In the genomic region with DNA sequence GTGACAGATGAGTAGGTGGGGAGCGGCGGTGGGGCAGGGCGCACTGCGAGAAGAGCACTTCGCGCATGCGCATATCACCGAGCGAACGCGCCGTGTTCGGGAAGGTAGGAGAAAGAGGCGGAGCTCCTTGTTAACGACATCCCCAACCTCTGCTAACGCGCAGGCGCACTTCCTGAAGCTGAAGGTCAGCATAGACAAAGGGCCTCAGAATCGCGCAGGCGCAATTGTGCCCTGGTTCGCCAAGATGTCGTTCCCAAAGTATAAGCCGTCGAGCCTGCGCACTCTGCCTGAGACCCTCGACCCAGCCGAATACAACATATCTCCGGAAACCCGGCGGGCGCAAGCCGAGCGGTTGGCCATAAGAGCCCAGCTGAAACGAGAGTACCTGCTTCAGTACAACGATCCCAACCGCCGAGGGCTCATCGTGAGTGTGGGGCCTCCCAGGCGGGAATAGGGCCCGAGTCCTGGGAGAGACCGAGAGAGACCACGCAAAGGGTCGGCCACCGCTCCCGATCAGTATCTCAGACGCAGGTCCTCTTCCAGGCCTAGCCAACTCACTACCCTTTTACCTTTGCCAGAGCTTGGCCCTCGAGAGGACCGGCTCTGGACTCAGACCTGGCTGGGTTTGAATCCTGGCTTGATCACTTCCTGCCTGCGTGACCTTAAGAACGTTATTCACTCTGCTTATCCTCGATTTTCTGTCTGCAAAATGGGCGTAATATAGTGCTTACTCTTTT, we compare ENCODE assay signal across 8 cellular contexts. TPM values are rescaled to one million over a fixed set of nuclear protein-coding genes. Genes with fewer than 3 reads are reported as not detected.
DNase-seq lines count a peak whose midpoint lies in the region; ATAC-seq and TF ChIP-seq lines count a peak whose summit lies in the region.

Gene NDUFB4 (plus strand): TSS at position 221 of the 737 bp plus-strand sequence. CDS start 24 bp downstream, at position 245.

- H3K9me3 ChIP-seq in BLaER1: no peaks in the 10 kb centered on the region

- H3K4me1 ChIP-seq in BLaER1: peaks cover 28% of the 10 kb centered on the region

- H3K4me3 ChIP-seq in BLaER1 (peak within 1 kb of the TSS; percentile 86), coronary artery (peak within 1 kb of the TSS; percentile 82)

- no peaks in the 10 kb centered on the region for H3K9me3 Mint-ChIP-seq in activated CD4-positive, alpha-beta T cell treated with anti-CD3 and anti-CD28 coated beads, Interleukin-2, amount 10 ng/mL, durations not matched to agents 7 days and 5 days

- no peak for TF ChIP-seq CTCF in coronary artery (IDR thresholded peaks at IDR 0.05)

- peaks cover 7% of the 10 kb centered on the region for H3K36me3 Mint-ChIP-seq in activated CD4-positive, alpha-beta T cell treated with anti-CD3 and anti-CD28 coated beads, Interleukin-2, amount 10 ng/mL, durations not matched to agents 7 days and 5 days (ENCODE audit: low read depth)

- H3K36me3 ChIP-seq in BLaER1: peaks cover 37% of the 10 kb centered on the region

- peaks cover 42% of the 10 kb centered on the region for H4K20me1 ChIP-seq in BLaER1

- peaks cover 11% of the 10 kb centered on the region for H3K4me1 Mint-ChIP-seq in activated CD4-positive, alpha-beta T cell treated with anti-CD3 and anti-CD28 coated beads, Interleukin-2, amount 10 ng/mL, durations not matched to agents 7 days and 5 days

- H3K4me3 Mint-ChIP-seq in activated CD4-positive, alpha-beta T cell treated with anti-CD3 and anti-CD28 coated beads, Interleukin-2, amount 10 ng/mL, durations not matched to agents 7 days and 5 days: peak within 1 kb of the TSS; percentile 87

- H3K27me3 ChIP-seq in BLaER1: no peaks in the 10 kb centered on the region
- no peaks in the 10 kb centered on the region for H3K27me3 ChIP-seq in layer of hippocampus (ENCODE audit: control insufficient read depth, insufficient read depth, low read length)

- H3K27ac Mint-ChIP-seq in activated CD4-positive, alpha-beta T cell treated with anti-CD3 and anti-CD28 coated beads, Interleukin-2, amount 10 ng/mL, durations not matched to agents 7 days and 5 days: peak within 1 kb of the TSS; percentile 95

- DNase-seq in NCI-H69 (lab: John Stamatoyannopoulos, UW) (peak; percentile 97), coronary artery (ENCODE audit: low spot score) (peak; percentile 96)
- DNase-seq in activated CD4-positive, alpha-beta T cell treated with anti-CD3 and anti-CD28 coated beads, Interleukin-2, amount 10 ng/mL, durations not matched to agents 7 days and 5 days: peak; percentile 96
- peak; percentile 92 to 95 for DNase-seq in stimulated activated CD4-positive, alpha-beta T cell treated with anti-CD3 and anti-CD28 coated beads, Interleukin-1b, Interleukin-23, amount 100 ng/mL, for 4 hours (ENCODE audit: low read depth in 2 of 2)

- CTCF ChIA-PET in activated CD4-positive, alpha-beta T cell treated with anti-CD3 and anti-CD28 coated beads, Interleukin-2, amount 10 ng/mL, durations not matched to agents 7 days and 5 days (lab: Charles Lee): interaction anchor here (0.6 to 2.6 kb wide), 7 partner anchors 9 to 145 kb away, joined by 3 to 10 read pairs (median 4); no protein-coding TSS in a partner anchor

- ATAC-seq in GM19328 (IDR thresholded peaks at IDR 0.05; ENCODE audit: unreplicated experiment) (peak; percentile 96), HG03520 (IDR thresholded peaks at IDR 0.05; ENCODE audit: unreplicated experiment) (peak; percentile 94)

- H3K27me3 Mint-ChIP-seq in activated CD4-positive, alpha-beta T cell treated with anti-CD3 and anti-CD28 coated beads, Interleukin-2, amount 10 ng/mL, durations not matched to agents 7 days and 5 days: peaks cover 5% of the 10 kb centered on the region

- peak within 1 kb of the TSS; percentile 89 for H3K4me2 ChIP-seq in BLaER1

- H3K27ac ChIP-seq in BLaER1 (peak within 1 kb of the TSS; percentile 97), coronary artery (peak within 1 kb of the TSS; percentile 80 to 92), layer of hippocampus (ENCODE audit: low read depth, low read length) (peak within 1 kb of the TSS; percentile 95)

- peak within 1 kb of the TSS; percentile 97 for H3K9ac ChIP-seq in BLaER1

- POLR2A ChIA-PET in activated CD4-positive, alpha-beta T cell treated with anti-CD3 and anti-CD28 coated beads, Interleukin-2, amount 10 ng/mL, durations not matched to agents 7 days and 5 days (lab: Charles Lee): interaction anchor here (0.6 to 1.0 kb wide), 4 partner anchors 24 to 247 kb away, joined by 3 to 9 read pairs (median 4); partner anchors contain the start of genes GTF2E1, LRRC58 and RABL3

RNA-seq across cellular contexts. Expression of gene NDUFB4, which starts in this region (rescaled TPM):
- total RNA-seq in activated CD4-positive, alpha-beta T cell treated with anti-CD3 and anti-CD28 coated beads, Interleukin-2, amount 10 ng/mL, durations not matched to agents 7 days and 5 days: 100 to 1,000 TPM; 117 to 148 TPM

Comparison
In these comparisons a context has a peak if more than half of its experiments do, and no peak if none do; other contexts are left out.
1. Peak in every context shown above with its lines: DNase-seq, ATAC-seq, H3K4me3 ChIP-seq and H3K27ac ChIP-seq.